In the genomic region with DNA sequence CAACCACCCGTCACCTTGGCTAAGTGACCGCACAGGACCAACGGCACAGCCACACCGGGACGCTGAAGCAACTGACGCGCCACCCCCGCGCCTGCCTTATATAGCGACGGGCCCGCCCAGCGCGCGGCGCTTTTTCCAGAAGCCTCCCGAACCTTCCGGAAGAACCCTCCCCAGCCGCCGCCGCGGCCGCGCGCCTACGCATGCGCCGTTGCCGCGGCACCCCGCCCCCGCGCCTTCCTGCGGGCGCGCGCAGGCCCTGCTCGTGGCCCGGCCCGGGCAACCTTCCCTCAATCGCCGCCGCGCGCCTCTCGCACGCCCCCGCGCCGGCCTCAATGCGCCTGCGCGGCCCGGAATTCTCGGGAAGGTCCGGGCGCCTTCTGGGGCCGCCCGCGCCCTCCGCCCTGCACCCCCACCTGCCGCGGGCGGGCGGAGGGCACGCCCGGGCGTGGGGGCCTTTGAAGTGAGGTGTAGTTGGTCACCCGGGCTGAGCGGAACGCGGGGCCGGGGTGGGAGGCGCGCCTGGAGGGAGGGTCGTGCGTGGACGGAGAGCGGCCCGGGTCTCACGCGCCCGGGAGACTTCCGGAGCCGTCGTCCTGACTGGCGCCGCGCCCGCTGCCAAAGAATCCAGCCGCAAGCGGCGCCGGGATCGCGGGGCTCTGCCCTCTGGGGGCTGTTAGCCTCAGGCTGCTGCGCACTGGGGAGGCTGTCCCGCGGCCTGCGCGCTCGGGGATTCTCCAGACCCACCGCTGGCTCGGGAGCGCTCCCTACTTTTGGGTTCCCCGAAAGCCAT, we compare ENCODE assay signal across 1 cellular context.
A peak's percentile ranks its signal among the peaks of the same experiment; 100 is the strongest.
TF ChIP-seq lines count a peak whose summit lies in the region.

A gene (minus strand): TSS at position 73 of the 790 bp plus-strand sequence. CDS start 666 bp downstream, outside the sequence.

TF ChIP-seq in K562, 482 proteins besides CTCF, POLR2A, EP300 and RAD21 (continued from another document):
- TF ChIP-seq, protein P1, sequence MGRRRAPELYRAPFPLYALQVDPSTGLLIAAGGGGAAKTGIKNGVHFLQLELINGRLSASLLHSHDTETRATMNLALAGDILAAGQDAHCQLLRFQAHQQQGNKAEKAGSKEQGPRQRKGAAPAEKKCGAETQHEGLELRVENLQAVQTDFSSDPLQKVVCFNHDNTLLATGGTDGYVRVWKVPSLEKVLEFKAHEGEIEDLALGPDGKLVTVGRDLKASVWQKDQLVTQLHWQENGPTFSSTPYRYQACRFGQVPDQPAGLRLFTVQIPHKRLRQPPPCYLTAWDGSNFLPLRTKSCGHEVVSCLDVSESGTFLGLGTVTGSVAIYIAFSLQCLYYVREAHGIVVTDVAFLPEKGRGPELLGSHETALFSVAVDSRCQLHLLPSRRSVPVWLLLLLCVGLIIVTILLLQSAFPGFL (CRISPR knock-in tag; IDR thresholded peaks at IDR 0.05) = 0 out of 2 replicates have a peak, but pooled peaks have one; percentile 22
- no peak for TF ChIP-seq ZNF764 (CRISPR knock-in tag; IDR thresholded peaks at IDR 0.05; ENCODE audit: low read depth)
